In the genomic region with DNA sequence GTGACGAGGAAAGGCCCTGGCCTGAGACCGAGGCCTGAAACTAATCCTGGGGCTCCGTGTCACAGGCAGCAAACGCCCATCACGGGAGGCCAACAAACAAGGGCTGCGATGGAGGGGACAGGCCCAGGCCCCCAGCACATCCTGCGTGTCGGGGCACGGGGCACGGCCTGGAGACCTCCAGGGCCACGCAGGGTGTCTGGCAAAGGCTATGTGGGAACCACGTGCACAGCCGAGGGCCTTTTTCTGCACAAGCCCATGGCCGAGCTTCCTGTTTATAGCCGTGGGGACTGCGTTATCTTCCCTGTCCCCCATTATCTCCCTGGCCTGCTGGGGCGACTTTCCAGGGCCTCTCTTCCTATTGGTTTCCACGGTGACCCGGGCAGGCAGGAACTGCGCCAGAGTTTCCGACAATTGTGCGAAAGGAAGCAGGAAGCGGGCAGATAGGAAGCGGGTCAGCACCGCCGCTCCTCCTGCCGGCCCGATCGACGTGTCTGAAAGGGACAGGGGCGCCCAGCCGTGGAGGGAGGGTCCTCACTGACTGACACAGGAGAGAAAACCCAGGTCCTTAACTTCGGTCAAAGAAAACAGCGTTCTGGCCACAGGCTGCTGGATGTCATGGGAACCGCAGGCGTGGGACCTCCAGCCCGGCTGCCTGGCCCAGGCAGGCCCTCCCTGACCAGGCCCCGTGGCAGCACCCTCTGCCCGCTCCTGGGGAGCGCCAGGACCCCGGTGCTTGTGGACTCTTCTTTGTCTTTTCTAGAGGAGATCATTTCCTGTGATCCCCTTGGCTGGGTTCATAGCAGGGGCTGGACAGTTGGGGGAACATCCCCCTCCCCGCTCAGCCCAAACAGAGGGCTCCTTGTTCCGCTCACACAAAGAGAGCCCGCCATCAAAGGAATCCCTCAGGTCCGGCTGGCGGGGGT, we compare ENCODE assay signal across 1 cellular context.
TF ChIP-seq lines count a peak whose summit lies in the region.

No MANE protein-coding gene starts in this region.

TF ChIP-seq in K562, 482 proteins besides CTCF, POLR2A, EP300 and RAD21 (continued from another document and continues in another):
- TF ChIP-seq, protein P1, sequence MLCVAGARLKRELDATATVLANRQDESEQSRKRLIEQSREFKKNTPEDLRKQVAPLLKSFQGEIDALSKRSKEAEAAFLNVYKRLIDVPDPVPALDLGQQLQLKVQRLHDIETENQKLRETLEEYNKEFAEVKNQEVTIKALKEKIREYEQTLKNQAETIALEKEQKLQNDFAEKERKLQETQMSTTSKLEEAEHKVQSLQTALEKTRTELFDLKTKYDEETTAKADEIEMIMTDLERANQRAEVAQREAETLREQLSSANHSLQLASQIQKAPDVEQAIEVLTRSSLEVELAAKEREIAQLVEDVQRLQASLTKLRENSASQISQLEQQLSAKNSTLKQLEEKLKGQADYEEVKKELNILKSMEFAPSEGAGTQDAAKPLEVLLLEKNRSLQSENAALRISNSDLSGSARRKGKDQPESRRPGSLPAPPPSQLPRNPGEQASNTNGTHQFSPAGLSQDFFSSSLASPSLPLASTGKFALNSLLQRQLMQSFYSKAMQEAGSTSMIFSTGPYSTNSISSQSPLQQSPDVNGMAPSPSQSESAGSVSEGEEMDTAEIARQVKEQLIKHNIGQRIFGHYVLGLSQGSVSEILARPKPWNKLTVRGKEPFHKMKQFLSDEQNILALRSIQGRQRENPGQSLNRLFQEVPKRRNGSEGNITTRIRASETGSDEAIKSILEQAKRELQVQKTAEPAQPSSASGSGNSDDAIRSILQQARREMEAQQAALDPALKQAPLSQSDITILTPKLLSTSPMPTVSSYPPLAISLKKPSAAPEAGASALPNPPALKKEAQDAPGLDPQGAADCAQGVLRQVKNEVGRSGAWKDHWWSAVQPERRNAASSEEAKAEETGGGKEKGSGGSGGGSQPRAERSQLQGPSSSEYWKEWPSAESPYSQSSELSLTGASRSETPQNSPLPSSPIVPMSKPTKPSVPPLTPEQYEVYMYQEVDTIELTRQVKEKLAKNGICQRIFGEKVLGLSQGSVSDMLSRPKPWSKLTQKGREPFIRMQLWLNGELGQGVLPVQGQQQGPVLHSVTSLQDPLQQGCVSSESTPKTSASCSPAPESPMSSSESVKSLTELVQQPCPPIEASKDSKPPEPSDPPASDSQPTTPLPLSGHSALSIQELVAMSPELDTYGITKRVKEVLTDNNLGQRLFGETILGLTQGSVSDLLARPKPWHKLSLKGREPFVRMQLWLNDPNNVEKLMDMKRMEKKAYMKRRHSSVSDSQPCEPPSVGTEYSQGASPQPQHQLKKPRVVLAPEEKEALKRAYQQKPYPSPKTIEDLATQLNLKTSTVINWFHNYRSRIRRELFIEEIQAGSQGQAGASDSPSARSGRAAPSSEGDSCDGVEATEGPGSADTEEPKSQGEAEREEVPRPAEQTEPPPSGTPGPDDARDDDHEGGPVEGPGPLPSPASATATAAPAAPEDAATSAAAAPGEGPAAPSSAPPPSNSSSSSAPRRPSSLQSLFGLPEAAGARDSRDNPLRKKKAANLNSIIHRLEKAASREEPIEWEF (CRISPR knock-in tag; IDR thresholded peaks at IDR 0.05): no peak
- TF ChIP-seq RFX5 (IDR thresholded peaks at IDR 0.05; ENCODE audit: low read depth, low read length) (no peak), FOXA3 (CRISPR knock-in tag; conservative IDR thresholded peaks at IDR 0.05 in 1 of 2, IDR thresholded peaks at IDR 0.05 in 1 of 2) (no peak), XRCC3 (IDR thresholded peaks at IDR 0.05) (no peak), ETV1 (tag; conservative IDR thresholded peaks at IDR 0.05; ENCODE audit: low read depth) (peak; percentile 67; the same call in 1 of the 2 replicates), TSC22D4 (tag; IDR thresholded peaks at IDR 0.05) (no peak), TAL1 (IDR thresholded peaks at IDR 0.05) (peak; percentile 11; the same call in 1 of the 2 replicates), MAFK (IDR thresholded peaks at IDR 0.05; ENCODE audit: low read length) (no peak), ZNF77 (CRISPR knock-in tag; IDR thresholded peaks at IDR 0.05) (no peak), FOSL1 (tag; conservative IDR thresholded peaks at IDR 0.05) (0 out of 2 replicates have a peak, but pooled peaks have one; percentile 23), SAP30 (IDR thresholded peaks at IDR 0.05; ENCODE audit: borderline replicate concordance, insufficient read depth, low read depth, low read length, poor library complexity, severe bottlenecking) (peak; percentile 37), RBM22 (IDR thresholded peaks at IDR 0.05; ENCODE audit: low read depth, low read length, poor library complexity, severe bottlenecking) (no peak), NRF1 (conservative IDR thresholded peaks at IDR 0.05 in 1 of 2, IDR thresholded peaks at IDR 0.05 in 1 of 2) (peak; percentile 56 to 68), NFE2L1 (tag; IDR thresholded peaks at IDR 0.05; ENCODE audit: borderline replicate concordance, low read depth) (no peak), POLR2AphosphoS5 (IDR thresholded peaks at IDR 0.05; ENCODE audit: control insufficient read depth, insufficient read depth, low read depth, low read length) (no peak), BRCA1 (IDR thresholded peaks at IDR 0.05) (no peak), BRCA1 (CRISPR knock-in tag; IDR thresholded peaks at IDR 0.05) (no peak), ZNF253 (CRISPR knock-in tag; conservative IDR thresholded peaks at IDR 0.05) (no peak), CBX5 (IDR thresholded peaks at IDR 0.05; ENCODE audit: borderline replicate concordance, low read depth) (no peak), ZNF174 (CRISPR knock-in tag; IDR thresholded peaks at IDR 0.05) (no peak), ADNP (tag; IDR thresholded peaks at IDR 0.05) (no peak), CHD4 (IDR thresholded peaks at IDR 0.05; ENCODE audit: insufficient read depth, insufficient replicate concordance, low read depth, low read length, poor library complexity, severe bottlenecking) (no peak), ZNF140 (CRISPR knock-in tag; IDR thresholded peaks at IDR 0.05) (no peak), TGIF2 (CRISPR knock-in tag; IDR thresholded peaks at IDR 0.05) (no peak), RBBP5 (IDR thresholded peaks at IDR 0.05; ENCODE audit: borderline replicate concordance, insufficient read depth, low read length, poor library complexity, severe bottlenecking) (peak; percentile 43), MYNN (IDR thresholded peaks at IDR 0.05) (no peak), MYNN (CRISPR knock-in tag; IDR thresholded peaks at IDR 0.05) (no peak), PHF20 (IDR thresholded peaks at IDR 0.05; ENCODE audit: partially characterized antibody) (no peak), LARP7 (IDR thresholded peaks at IDR 0.05) (no peak), ILF3 (IDR thresholded peaks at IDR 0.05; ENCODE audit: borderline replicate concordance) (no peak), BACH1 (tag; IDR thresholded peaks at IDR 0.05) (no peak), U2AF2 (optimal IDR thresholded peaks at IDR 0.05; ENCODE audit: low read depth, low read length) (no peak), EWSR1 (IDR thresholded peaks at IDR 0.05; ENCODE audit: borderline replicate concordance, low read depth, partially characterized antibody) (no peak), MCM5 (IDR thresholded peaks at IDR 0.05; ENCODE audit: low read depth) (no peak), NR4A1 (CRISPR knock-in tag; IDR thresholded peaks at IDR 0.05) (no peak), NR4A1 (tag; IDR thresholded peaks at IDR 0.05) (peak; percentile 78)
- TF ChIP-seq, protein P2, sequence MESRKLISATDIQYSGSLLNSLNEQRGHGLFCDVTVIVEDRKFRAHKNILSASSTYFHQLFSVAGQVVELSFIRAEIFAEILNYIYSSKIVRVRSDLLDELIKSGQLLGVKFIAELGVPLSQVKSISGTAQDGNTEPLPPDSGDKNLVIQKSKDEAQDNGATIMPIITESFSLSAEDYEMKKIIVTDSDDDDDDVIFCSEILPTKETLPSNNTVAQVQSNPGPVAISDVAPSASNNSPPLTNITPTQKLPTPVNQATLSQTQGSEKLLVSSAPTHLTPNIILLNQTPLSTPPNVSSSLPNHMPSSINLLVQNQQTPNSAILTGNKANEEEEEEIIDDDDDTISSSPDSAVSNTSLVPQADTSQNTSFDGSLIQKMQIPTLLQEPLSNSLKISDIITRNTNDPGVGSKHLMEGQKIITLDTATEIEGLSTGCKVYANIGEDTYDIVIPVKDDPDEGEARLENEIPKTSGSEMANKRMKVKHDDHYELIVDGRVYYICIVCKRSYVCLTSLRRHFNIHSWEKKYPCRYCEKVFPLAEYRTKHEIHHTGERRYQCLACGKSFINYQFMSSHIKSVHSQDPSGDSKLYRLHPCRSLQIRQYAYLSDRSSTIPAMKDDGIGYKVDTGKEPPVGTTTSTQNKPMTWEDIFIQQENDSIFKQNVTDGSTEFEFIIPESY (CRISPR knock-in tag; IDR thresholded peaks at IDR 0.05): no peak
- TF ChIP-seq, protein P3, sequence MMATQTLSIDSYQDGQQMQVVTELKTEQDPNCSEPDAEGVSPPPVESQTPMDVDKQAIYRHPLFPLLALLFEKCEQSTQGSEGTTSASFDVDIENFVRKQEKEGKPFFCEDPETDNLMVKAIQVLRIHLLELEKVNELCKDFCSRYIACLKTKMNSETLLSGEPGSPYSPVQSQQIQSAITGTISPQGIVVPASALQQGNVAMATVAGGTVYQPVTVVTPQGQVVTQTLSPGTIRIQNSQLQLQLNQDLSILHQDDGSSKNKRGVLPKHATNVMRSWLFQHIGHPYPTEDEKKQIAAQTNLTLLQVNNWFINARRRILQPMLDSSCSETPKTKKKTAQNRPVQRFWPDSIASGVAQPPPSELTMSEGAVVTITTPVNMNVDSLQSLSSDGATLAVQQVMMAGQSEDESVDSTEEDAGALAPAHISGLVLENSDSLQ (IDR thresholded peaks at IDR 0.05): peak; percentile 57
- TF ChIP-seq, protein P4, sequence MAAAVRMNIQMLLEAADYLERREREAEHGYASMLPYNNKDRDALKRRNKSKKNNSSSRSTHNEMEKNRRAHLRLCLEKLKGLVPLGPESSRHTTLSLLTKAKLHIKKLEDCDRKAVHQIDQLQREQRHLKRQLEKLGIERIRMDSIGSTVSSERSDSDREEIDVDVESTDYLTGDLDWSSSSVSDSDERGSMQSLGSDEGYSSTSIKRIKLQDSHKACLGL (CRISPR knock-in tag; IDR thresholded peaks at IDR 0.05; ENCODE audit: borderline replicate concordance, poor library complexity, severe bottlenecking): no peak
- TF ChIP-seq, protein P5, sequence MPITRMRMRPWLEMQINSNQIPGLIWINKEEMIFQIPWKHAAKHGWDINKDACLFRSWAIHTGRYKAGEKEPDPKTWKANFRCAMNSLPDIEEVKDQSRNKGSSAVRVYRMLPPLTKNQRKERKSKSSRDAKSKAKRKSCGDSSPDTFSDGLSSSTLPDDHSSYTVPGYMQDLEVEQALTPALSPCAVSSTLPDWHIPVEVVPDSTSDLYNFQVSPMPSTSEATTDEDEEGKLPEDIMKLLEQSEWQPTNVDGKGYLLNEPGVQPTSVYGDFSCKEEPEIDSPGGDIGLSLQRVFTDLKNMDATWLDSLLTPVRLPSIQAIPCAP (CRISPR knock-in tag; IDR thresholded peaks at IDR 0.05; ENCODE audit: borderline replicate concordance): no peak
- TF ChIP-seq, protein P6, sequence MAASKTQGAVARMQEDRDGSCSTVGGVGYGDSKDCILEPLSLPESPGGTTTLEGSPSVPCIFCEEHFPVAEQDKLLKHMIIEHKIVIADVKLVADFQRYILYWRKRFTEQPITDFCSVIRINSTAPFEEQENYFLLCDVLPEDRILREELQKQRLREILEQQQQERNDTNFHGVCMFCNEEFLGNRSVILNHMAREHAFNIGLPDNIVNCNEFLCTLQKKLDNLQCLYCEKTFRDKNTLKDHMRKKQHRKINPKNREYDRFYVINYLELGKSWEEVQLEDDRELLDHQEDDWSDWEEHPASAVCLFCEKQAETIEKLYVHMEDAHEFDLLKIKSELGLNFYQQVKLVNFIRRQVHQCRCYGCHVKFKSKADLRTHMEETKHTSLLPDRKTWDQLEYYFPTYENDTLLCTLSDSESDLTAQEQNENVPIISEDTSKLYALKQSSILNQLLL (CRISPR knock-in tag; IDR thresholded peaks at IDR 0.05; ENCODE audit: borderline replicate concordance): no peak
- TF ChIP-seq, protein P7, sequence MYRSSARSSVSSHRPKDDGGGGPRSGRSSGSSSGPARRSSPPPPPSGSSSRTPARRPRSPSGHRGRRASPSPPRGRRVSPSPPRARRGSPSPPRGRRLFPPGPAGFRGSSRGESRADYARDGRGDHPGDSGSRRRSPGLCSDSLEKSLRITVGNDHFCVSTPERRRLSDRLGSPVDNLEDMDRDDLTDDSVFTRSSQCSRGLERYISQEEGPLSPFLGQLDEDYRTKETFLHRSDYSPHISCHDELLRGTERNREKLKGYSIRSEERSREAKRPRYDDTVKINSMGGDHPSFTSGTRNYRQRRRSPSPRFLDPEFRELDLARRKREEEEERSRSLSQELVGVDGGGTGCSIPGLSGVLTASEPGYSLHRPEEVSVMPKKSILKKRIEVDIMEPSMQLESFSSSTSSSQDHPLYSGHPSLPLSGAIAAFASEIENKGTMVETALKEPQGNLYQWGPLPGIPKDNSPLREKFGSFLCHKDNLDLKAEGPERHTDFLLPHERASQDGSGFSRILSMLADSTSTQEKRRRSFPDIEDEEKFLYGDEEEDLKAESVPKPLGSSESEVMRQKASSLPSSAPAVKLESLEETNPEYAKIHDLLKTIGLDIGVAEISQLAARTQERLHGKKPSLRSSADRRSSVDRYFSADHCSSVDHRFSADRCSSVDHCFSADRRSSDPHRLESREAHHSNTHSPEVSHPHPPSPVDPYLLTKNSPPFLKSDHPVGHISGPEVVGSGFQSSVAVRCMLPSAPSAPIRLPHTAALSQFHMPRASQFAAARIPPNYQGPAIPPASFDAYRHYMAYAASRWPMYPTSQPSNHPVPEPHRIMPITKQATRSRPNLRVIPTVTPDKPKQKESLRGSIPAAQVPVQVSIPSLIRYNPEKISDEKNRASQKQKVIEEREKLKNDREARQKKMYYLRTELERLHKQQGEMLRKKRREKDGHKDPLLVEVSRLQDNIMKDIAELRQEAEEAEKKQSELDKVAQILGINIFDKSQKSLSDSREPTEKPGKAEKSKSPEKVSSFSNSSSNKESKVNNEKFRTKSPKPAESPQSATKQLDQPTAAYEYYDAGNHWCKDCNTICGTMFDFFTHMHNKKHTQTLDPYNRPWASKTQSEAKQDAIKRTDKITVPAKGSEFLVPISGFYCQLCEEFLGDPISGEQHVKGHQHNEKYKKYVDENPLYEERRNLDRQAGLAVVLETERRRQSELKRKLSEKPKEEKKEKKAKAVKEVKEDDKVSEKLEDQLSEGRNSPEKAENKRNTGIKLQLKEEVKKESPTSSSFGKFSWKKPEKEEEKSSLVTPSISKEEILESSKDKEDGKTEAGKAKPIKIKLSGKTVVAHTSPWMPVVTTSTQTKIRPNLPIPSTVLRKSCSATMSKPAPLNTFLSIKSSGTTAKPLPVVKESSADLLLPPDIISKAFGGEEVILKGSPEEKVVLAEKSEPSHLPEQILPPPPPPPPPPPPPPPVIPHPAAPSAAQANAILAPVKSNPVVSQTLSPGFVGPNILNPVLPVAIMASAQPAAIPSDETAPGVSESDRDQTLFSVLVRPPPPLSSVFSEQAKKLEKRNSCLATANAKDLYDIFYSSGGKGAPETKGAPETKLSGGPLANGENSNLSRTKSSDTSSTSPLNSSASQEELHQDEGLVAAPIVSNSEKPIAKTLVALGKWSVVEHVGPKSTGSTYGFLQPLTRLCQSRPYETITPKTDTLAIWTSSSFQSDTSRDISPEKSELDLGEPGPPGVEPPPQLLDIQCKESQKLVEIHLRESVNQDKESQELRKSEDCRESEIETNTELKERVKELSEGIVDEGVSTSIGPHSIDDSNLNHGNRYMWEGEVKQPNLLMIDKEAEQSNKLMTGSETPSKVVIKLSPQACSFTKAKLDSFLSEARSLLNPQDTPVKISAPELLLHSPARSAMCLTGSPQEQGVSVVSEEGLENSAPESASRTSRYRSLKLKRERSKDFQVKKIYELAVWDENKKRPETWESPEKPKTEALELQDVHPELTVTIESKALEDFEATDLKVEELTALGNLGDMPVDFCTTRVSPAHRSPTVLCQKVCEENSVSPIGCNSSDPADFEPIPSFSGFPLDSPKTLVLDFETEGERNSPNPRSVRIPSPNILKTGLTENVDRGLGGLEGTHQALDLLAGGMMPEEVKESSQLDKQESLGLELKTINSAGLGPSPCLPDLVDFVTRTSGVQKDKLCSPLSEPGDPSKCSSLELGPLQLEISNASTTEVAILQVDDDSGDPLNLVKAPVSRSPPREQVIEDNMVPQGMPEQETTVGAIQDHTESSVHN (IDR thresholded peaks at IDR 0.05; ENCODE audit: borderline replicate concordance in 1 of 2, low read depth in 1 of 2): no peak
